ENCODE assay signal across 26 cellular contexts in the genomic region with DNA sequence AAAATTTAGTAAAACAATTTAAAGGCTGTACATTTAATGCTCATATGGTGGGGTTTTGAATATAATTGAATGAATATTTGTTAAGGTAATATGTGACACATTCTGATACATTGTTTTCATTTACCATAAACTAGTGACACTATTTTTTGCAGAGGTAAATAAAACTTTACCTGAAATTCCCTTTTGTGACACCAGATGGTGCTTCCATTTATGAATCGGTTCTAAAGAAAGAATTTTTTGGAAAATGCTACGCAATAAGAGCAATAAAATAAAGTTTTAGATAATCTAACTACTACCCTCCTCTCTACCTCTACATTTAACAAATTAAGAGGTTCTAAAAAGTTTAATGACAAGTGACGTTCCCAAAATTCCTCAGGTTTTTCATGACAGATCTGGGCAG.
"Had no signal": no experiment of that assay in that cellular context is flagged by ENCODE, and none has a peak within 500 bp of the region (broad histone marks: within the 10 kb centered on the region; RNA-seq: fewer than 3 reads in every experiment).

No MANE protein-coding gene starts in this region.

- H3K27me3 Mint-ChIP-seq: activated CD4-positive, alpha-beta memory T cell treated with anti-CD3 and anti-CD28 coated beads, Interleukin-2, amount 10 ng/mL, durations not matched to agents 7 days and 5 days; activated CD4-positive, alpha-beta T cell treated with anti-CD3 and anti-CD28 coated beads, Interleukin-2, amount 10 ng/mL, durations not matched to agents 7 days and 5 days; activated T-cell treated with anti-CD3 and anti-CD28 coated beads, Interleukin-2, amount 50 U/mL, for 24 hours; dendritic cell treated with granulocyte-macrophage colony-stimulating factor and Interleukin-4, amounts not matched to agents 40 ng/mL and 50 ng/mL, for 4 days had no signal

- H3K4me1 ChIP-seq: breast epithelium, left lung, lower lobe of right lung, right lobe of liver, testis, transverse colon had no signal

- H3K4me3 ChIP-seq: breast epithelium, left lung, lower lobe of right lung, right lobe of liver, testis, transverse colon had no signal

- H3K27ac Mint-ChIP-seq: activated CD4-positive, alpha-beta memory T cell treated with anti-CD3 and anti-CD28 coated beads, Interleukin-2, amount 10 ng/mL, durations not matched to agents 7 days and 5 days; activated CD4-positive, alpha-beta T cell treated with anti-CD3 and anti-CD28 coated beads, Interleukin-2, amount 10 ng/mL, durations not matched to agents 7 days and 5 days; activated T-cell treated with anti-CD3 and anti-CD28 coated beads, Interleukin-2, amount 50 U/mL, for 24 hours; dendritic cell treated with granulocyte-macrophage colony-stimulating factor and Interleukin-4, amounts not matched to agents 40 ng/mL and 50 ng/mL, for 4 days; nephron had no signal

- H3K9me3 ChIP-seq: breast epithelium, left lung, lower lobe of right lung, neutrophil, right lobe of liver, testis, transverse colon had no signal

- H3K4me3 Mint-ChIP-seq: activated CD4-positive, alpha-beta memory T cell treated with anti-CD3 and anti-CD28 coated beads, Interleukin-2, amount 10 ng/mL, durations not matched to agents 7 days and 5 days; activated CD4-positive, alpha-beta T cell treated with anti-CD3 and anti-CD28 coated beads, Interleukin-2, amount 10 ng/mL, durations not matched to agents 7 days and 5 days; activated T-cell treated with anti-CD3 and anti-CD28 coated beads, Interleukin-2, amount 50 U/mL, for 24 hours; dendritic cell treated with granulocyte-macrophage colony-stimulating factor and Interleukin-4, amounts not matched to agents 40 ng/mL and 50 ng/mL, for 4 days; nephron had no signal

- H3K27me3 ChIP-seq: neutrophil, testis, transverse colon had no signal

- DNase-seq: activated CD4-positive, alpha-beta memory T cell treated with anti-CD3 and anti-CD28 coated beads, Interleukin-2, amount 10 ng/mL, durations not matched to agents 7 days and 5 days; activated CD4-positive, alpha-beta T cell treated with anti-CD3 and anti-CD28 coated beads, Interleukin-2, amount 10 ng/mL, durations not matched to agents 7 days and 5 days; activated CD4-positive, CD25-positive, alpha-beta regulatory T cell treated with anti-CD3 and anti-CD28 coated beads, Interleukin-2, amount 50 U/mL, for 72 hours; activated CD8-positive, alpha-beta memory T cell treated with anti-CD3 and anti-CD28 coated beads, Interleukin-2, amount 50 U/mL, for 48 hours; activated gamma-delta T cell treated with Interleukin-2 at 50 U/mL for 16 hours; activated naive CD4-positive, alpha-beta T cell treated with anti-CD3 and anti-CD28 coated beads, Interleukin-2, amount 50 U/mL, for 16 hours; activated T-cell treated with anti-CD3 and anti-CD28 coated beads, Interleukin-2, amount 50 U/mL, for 24 hours; amniotic stem cell; central memory CD4-positive, alpha-beta T cell; left lung; lower lobe of right lung; mesendoderm; right lobe of liver; stimulated activated CD4-positive, alpha-beta T cell treated with anti-CD3 and anti-CD28 coated beads, Interleukin-2, amount 100 ng/mL, for 48 hours; stimulated activated naive CD4-positive, alpha-beta T cell treated with Interleukin-2 at 50 U/mL for 16 hours; T1000; testis; transverse colon had no signal

- ATAC-seq: left lung, lower lobe of right lung, right lobe of liver had no signal

- FAIRE-seq: endometrium, frontal cortex, islet of Langerhans, urothelium cell line had no signal

- H3K36me3 ChIP-seq: breast epithelium, left lung, lower lobe of right lung, neutrophil, right lobe of liver, transverse colon had no signal

- H3K4me1 Mint-ChIP-seq: activated CD4-positive, alpha-beta memory T cell treated with anti-CD3 and anti-CD28 coated beads, Interleukin-2, amount 10 ng/mL, durations not matched to agents 7 days and 5 days; activated CD4-positive, alpha-beta T cell treated with anti-CD3 and anti-CD28 coated beads, Interleukin-2, amount 10 ng/mL, durations not matched to agents 7 days and 5 days; nephron had no signal

- H3K9me3 Mint-ChIP-seq: activated CD4-positive, alpha-beta T cell treated with anti-CD3 and anti-CD28 coated beads, Interleukin-2, amount 10 ng/mL, durations not matched to agents 7 days and 5 days; activated T-cell treated with anti-CD3 and anti-CD28 coated beads, Interleukin-2, amount 50 U/mL, for 24 hours had no signal

- H3K27ac ChIP-seq: breast epithelium, left lung, lower lobe of right lung, neutrophil, right lobe of liver, testis, transverse colon had no signal
